In genomic region chr2:134431837-134432437, GRCh38 we compare ENCODE assay signal across 14 cellular contexts.
A peak's percentile ranks its signal among the peaks of the same experiment; 100 is the strongest.
DNase-seq lines count a peak whose midpoint lies in the region; ATAC-seq and TF ChIP-seq lines count a peak whose summit lies in the region.
"Had no signal": no experiment of that assay in that cellular context is flagged by ENCODE, and none has a peak within 500 bp of the region (broad histone marks: within the 10 kb centered on the region; RNA-seq: fewer than 3 reads in every experiment).

No MANE protein-coding gene starts in this region.

- no peak overlapping the region for H2BK15ac ChIP-seq in neuronal stem cell (ENCODE audit: low read length)

- H3K9ac ChIP-seq in neuronal stem cell (ENCODE audit: low read depth, low read length, poor library complexity), result no peak overlapping the region

- H3K4me2 ChIP-seq in neuronal stem cell (ENCODE audit: insufficient read depth, low read length, poor library complexity, severe bottlenecking), result no peak overlapping the region

- no peak overlapping the region for H3K4ac ChIP-seq in neuronal stem cell (ENCODE audit: low read length)

- H3K27ac ChIP-seq in RWPE2 (ENCODE audit: poor library complexity, severe bottlenecking) (peak overlapping the region; percentile 58), epithelial cell of prostate (peak overlapping the region; percentile 59), neuronal stem cell (replicated peaks; ENCODE audit: low read length) (no peak overlapping the region), upper lobe of right lung (no peak overlapping the region)
- H3K27ac ChIP-seq: uterus had no signal

- peak overlapping the region; percentile 17 for H3K18ac ChIP-seq in neuronal stem cell (ENCODE audit: low read length)

- H3K14ac ChIP-seq in neuronal stem cell (ENCODE audit: low read length), result no peak overlapping the region

- no CpG with 5 or more reads among the region's 2 CpGs for WGBS in neuronal stem cell (ENCODE audit: extremely low coverage in 2 of 2, insufficient read length in 2 of 2, insufficient replicate concordance in 1 of 2), 2 donors

- H3K79me1 ChIP-seq in neuronal stem cell (ENCODE audit: low read depth, low read length), result no peaks in the 10 kb centered on the region

- H3K4me1 ChIP-seq in RWPE2 (ENCODE audit: insufficient read depth, poor library complexity, severe bottlenecking), result peaks cover 11% of the 10 kb centered on the region
- peaks cover 6 to 12% of the 10 kb centered on the region in 2 donors for H3K4me1 ChIP-seq in neuronal stem cell (ENCODE audit: control insufficient read depth in 2 of 2, insufficient read depth in 1 of 2, low read depth in 1 of 2, low read length in 2 of 2)
- H3K4me1 ChIP-seq in upper lobe of right lung, result no peaks in the 10 kb centered on the region
- H3K4me1 ChIP-seq: uterus had no signal

- peak; percentile 87 for ATAC-seq in RWPE2 (ENCODE audit: low read depth)
- ATAC-seq in HG03520 (IDR thresholded peaks at IDR 0.05; ENCODE audit: unreplicated experiment), result no peak
- ATAC-seq in upper lobe of right lung, result no peak
- ATAC-seq: activated naive CD4-positive, alpha-beta T cell treated with anti-CD3 and anti-CD28 coated beads, Interleukin-2, amount 50 U/mL, for 72 hours; CD8-positive, alpha-beta T cell; K562 had no signal

- TF ChIP-seq CTCF in RWPE2 (IDR thresholded peaks at IDR 0.05; ENCODE audit: poor library complexity, severe bottlenecking) (no peak), upper lobe of right lung (IDR thresholded peaks at IDR 0.05) (no peak)

- H2BK120ac ChIP-seq in neuronal stem cell (ENCODE audit: low read depth, low read length), result no peak overlapping the region

- H3K27me3 ChIP-seq in RWPE2 (ENCODE audit: insufficient read depth, poor library complexity, severe bottlenecking) (no peaks in the 10 kb centered on the region), neuronal stem cell (ENCODE audit: control insufficient read depth in 3 of 3, insufficient read depth in 3 of 3, low read depth in 1 of 3, low read length in 3 of 3) (no peaks in the 10 kb centered on the region), upper lobe of right lung (no peaks in the 10 kb centered on the region)
- H3K27me3 ChIP-seq: uterus had no signal

- H2BK12ac ChIP-seq in neuronal stem cell (ENCODE audit: low read length), result no peak overlapping the region

- no peak overlapping the region for H4K8ac ChIP-seq in neuronal stem cell (ENCODE audit: low read depth, low read length)

- H3K9me3 ChIP-seq in RWPE2 (ENCODE audit: severe bottlenecking) (no peaks in the 10 kb centered on the region), neuronal stem cell (replicated peaks in 1 of 2; ENCODE audit: control insufficient read depth in 2 of 2, insufficient read depth in 1 of 2, low read depth in 1 of 2, low read length in 2 of 2) (no peaks in the 10 kb centered on the region), upper lobe of right lung (no peaks in the 10 kb centered on the region)
- H3K9me3 ChIP-seq: uterus had no signal

- H2AFZ ChIP-seq in neuronal stem cell (ENCODE audit: low read length), result no peak overlapping the region

- 0 out of 2 replicates have a peak, but pooled peaks cover 8% of the 10 kb centered on the region for H3K36me3 ChIP-seq in RWPE2 (ENCODE audit: low read depth)
- H3K36me3 ChIP-seq in neuronal stem cell (replicated peaks in 1 of 2; ENCODE audit: control insufficient read depth in 2 of 2, insufficient read depth in 2 of 2, low read length in 2 of 2), result peaks cover 5 to 56% of the 10 kb centered on the region in 2 donors
- peaks cover 8% of the 10 kb centered on the region for H3K36me3 ChIP-seq in upper lobe of right lung
- H3K36me3 ChIP-seq: uterus had no signal

- H2AK5ac ChIP-seq in neuronal stem cell (ENCODE audit: low read depth, low read length), result no peak overlapping the region

- intact Hi-C loops in upper lobe of right lung (cut with DNase I), result no loop called here

- H2BK5ac ChIP-seq in neuronal stem cell (ENCODE audit: low read length), result no peak overlapping the region

- H4K91ac ChIP-seq in neuronal stem cell (ENCODE audit: low read depth, low read length, poor library complexity), result no peak overlapping the region

- DNase-seq in DMS53 (lab: John Stamatoyannopoulos, UW) (peak; percentile 59), RWPE2 (ENCODE audit: low spot score) (no peak), epithelial cell of prostate (ENCODE audit: low read depth, low spot score) (no peak), neuronal stem cell (ENCODE audit: low spot score) (no peak), retina (no peak), upper lobe of right lung (no peak)
- DNase-seq in activated naive CD4-positive, alpha-beta T cell treated with Interleukin-2 at 50 U/mL for 16 hours, result no peak
- DNase-seq: activated CD8-positive, alpha-beta memory T cell treated with anti-CD3 and anti-CD28 coated beads for 24 hours; CD8-positive, alpha-beta T cell; NCI-H1930; uterus had no signal

- no peak overlapping the region for H3K23ac ChIP-seq in neuronal stem cell (ENCODE audit: low read depth, low read length, poor library complexity)

- H3K4me3 ChIP-seq in RWPE2 (ENCODE audit: severe bottlenecking) (no peak overlapping the region), neuronal stem cell (ENCODE audit: low read length in 2 of 2) (no peak overlapping the region), upper lobe of right lung (no peak overlapping the region)
- H3K4me3 ChIP-seq: K562, uterus had no signal

Comparison
In these comparisons a context has a peak if more than half of its experiments do, and no peak if none do; other contexts are left out.
1. H3K27ac ChIP-seq: peak in RWPE2 (single experiment) and epithelial cell of prostate (single experiment); none in neuronal stem cell (single experiment) and upper lobe of right lung (single experiment).